7 cellular contexts compared by ENCODE assay signal in the genomic region with DNA sequence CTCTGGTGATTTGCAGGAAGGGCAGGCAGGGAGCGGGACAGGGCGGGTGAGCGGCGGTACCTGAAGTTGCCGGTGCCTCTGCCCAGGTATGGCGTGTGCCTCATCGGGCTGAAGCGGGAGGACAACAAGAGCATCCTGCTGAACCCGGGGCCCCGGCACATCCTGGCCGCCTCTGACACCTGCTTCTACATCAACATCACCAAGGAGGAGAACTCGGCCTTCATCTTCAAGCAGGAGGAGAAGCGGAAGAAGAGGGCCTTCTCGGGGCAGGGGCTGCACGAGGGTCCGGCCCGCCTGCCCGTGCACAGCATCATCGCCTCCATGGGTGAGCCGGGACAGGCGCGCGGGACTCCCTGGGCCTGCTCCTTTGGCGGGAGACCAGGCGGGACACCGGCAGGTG.
"Had no signal": no experiment of that assay in that cellular context is flagged by ENCODE, and none has a peak within 500 bp of the region (broad histone marks: within the 10 kb centered on the region; RNA-seq: fewer than 3 reads in every experiment).

No MANE protein-coding gene starts in this region.

- DNase-seq: GM23248, GOT3, H9, HCEC 1CT, HFFc6 had no signal

- H3K9ac ChIP-seq: GM23248 had no signal

- H3K36me3 ChIP-seq: HAP-1 had no signal

- H3K4me3 Mint-ChIP-seq: GM23338, H9, HFFc6 had no signal

- H3K4me1 Mint-ChIP-seq: GM23338, H9 had no signal

- H3K4me3 ChIP-seq: GM23248, GM23338, HAP-1 had no signal

- H3K4me1 ChIP-seq: HAP-1 had no signal

- H3K9me3 ChIP-seq: HAP-1 had no signal

- H3K27ac ChIP-seq: GM23248 had no signal

- H3K4me2 ChIP-seq: GM23338 had no signal

- H2AFZ ChIP-seq: GM23248, GM23338 had no signal

- H3K27ac Mint-ChIP-seq: GM23338, H9, HFFc6 had no signal
